In genomic region chr4:16897351-16897750, GRCh38 we compare ENCODE assay signal across 8 cellular contexts. TPM values are rescaled to one million over a fixed set of nuclear protein-coding genes. Genes with fewer than 3 reads are reported as not detected.
A peak's percentile ranks its signal among the peaks of the same experiment; 100 is the strongest.
DNase-seq lines count a peak whose midpoint lies in the region; TF ChIP-seq lines count a peak whose summit lies in the region.
"Had no signal": no experiment of that assay in that cellular context is flagged by ENCODE, and none has a peak within 500 bp of the region (broad histone marks: within the 10 kb centered on the region; RNA-seq: fewer than 3 reads in every experiment).

No MANE protein-coding gene starts in this region.

- DNase-seq in MG63 (no peak), endothelial cell (ENCODE audit: low spot score) (no peak), mesothelial cell of epicardium (ENCODE audit: low spot score in 2 of 2, unreplicated experiment in 2 of 2) (no peak), tibial nerve (ENCODE audit: low spot score in 2 of 2) (no peak), NCI-H82 treated with DMSO at 0.1 percent for 48 hours (lab: John Stamatoyannopoulos, UW; ENCODE audit: unreplicated experiment) (no peak), middle frontal gyrus (ENCODE audit: extremely low spot score, low spot score) (no peak)
- DNase-seq in activated T-cell treated with anti-CD3 and anti-CD28 coated beads, Interleukin-2, amount 50 U/mL, for 48 hours = no peak
- DNase-seq: activated CD8-positive, alpha-beta T cell treated with anti-CD3 and anti-CD28 coated beads for 36 hours had no signal

- H3K9me3 Mint-ChIP-seq in endothelial cell (ENCODE audit: unreplicated experiment) (no peaks in the 10 kb centered on the region), mesothelial cell of epicardium (no peaks in the 10 kb centered on the region)
- H3K9me3 Mint-ChIP-seq: activated CD8-positive, alpha-beta T cell treated with anti-CD3 and anti-CD28 coated beads for 36 hours had no signal

- TF ChIP-seq POLR2A in tibial nerve (IDR thresholded peaks at IDR 0.05) = no peak

- peaks cover 5% of the 10 kb centered on the region for H3K27me3 Mint-ChIP-seq in endothelial cell (ENCODE audit: unreplicated experiment)
- no peaks in the 10 kb centered on the region for H3K27me3 Mint-ChIP-seq in mesothelial cell of epicardium (ENCODE audit: low read depth)

- TF ChIP-seq CTCF in endothelial cell (IDR thresholded peaks at IDR 0.05; ENCODE audit: unreplicated experiment) = no peak
- no peak for TF ChIP-seq CTCF in mesothelial cell of epicardium (IDR thresholded peaks at IDR 0.05; ENCODE audit: unreplicated experiment)
- no peak for TF ChIP-seq CTCF in tibial nerve (IDR thresholded peaks at IDR 0.05)

- 18 to 25% methylated on average over 4 of the region's 4 CpGs for WGBS in tibial nerve, 2 donors

- TF ChIP-seq EP300 in tibial nerve (IDR thresholded peaks at IDR 0.05) = no peak

- peak overlapping the region; percentile 84 for H3K27ac Mint-ChIP-seq in endothelial cell (ENCODE audit: unreplicated experiment)
- H3K27ac Mint-ChIP-seq in mesothelial cell of epicardium = peak overlapping the region; percentile 40
- H3K27ac Mint-ChIP-seq: activated CD8-positive, alpha-beta T cell treated with anti-CD3 and anti-CD28 coated beads for 36 hours had no signal

- H3K36me3 Mint-ChIP-seq in endothelial cell (ENCODE audit: low read depth, unreplicated experiment) (peaks cover 21% of the 10 kb centered on the region), mesothelial cell of epicardium (no peaks in the 10 kb centered on the region)

- peaks cover under 1% of the 10 kb centered on the region; the same call in 1 of the 2 replicates for H3K36me3 ChIP-seq in MG63
- no peaks in the 10 kb centered on the region for H3K36me3 ChIP-seq in tibial nerve

- H3K27me3 ChIP-seq in MG63 = no peaks in the 10 kb centered on the region
- H3K27me3 ChIP-seq in tibial nerve = no peaks in the 10 kb centered on the region

- peak overlapping the region; percentile 99 for H3K4me3 Mint-ChIP-seq in endothelial cell (ENCODE audit: unreplicated experiment)
- peak overlapping the region; percentile 63 for H3K4me3 Mint-ChIP-seq in mesothelial cell of epicardium

- H3K9me3 ChIP-seq in MG63 (no peaks in the 10 kb centered on the region), tibial nerve (no peaks in the 10 kb centered on the region)

- H3K4me3 ChIP-seq in MG63 = peak overlapping the region; percentile 60
- H3K4me3 ChIP-seq in tibial nerve = peak overlapping the region; percentile 25 to 59 (median 38)

- peak overlapping the region in 3 of 4 donors; percentile 21 to 85 (median 56) for H3K27ac ChIP-seq in tibial nerve

- H3K4me1 Mint-ChIP-seq in endothelial cell (ENCODE audit: unreplicated experiment) = peaks cover 44% of the 10 kb centered on the region
- H3K4me1 Mint-ChIP-seq in mesothelial cell of epicardium = peaks cover 46% of the 10 kb centered on the region

- H3K4me1 ChIP-seq in tibial nerve = peaks cover 0 to 39% (median 0%) of the 10 kb centered on the region in 4 donors

RNA-seq across cellular contexts. Expression of gene LDB2, which starts 1.1 kb away (rescaled TPM):
- 8.1 and 18.7 TPM in 2 replicates for total RNA-seq in MG63 (2014; rRNA removed; shearing (Covaris generic); ENCODE audit: low replicate concordance)
- 268 TPM for total RNA-seq in endothelial cell (ENCODE audit: unreplicated experiment)
- 4.6 to 7.6 TPM (median 7.3 TPM) in 3 replicates for total RNA-seq in mesothelial cell of epicardium
- 10 to 100 TPM; 26.4 to 62.7 (median 40.7) TPM for total RNA-seq in tibial nerve
- total RNA-seq: activated CD8-positive, alpha-beta T cell treated with anti-CD3 and anti-CD28 coated beads for 36 hours had no signal
